ENCODE assay signal across 17 cellular contexts in genomic region chr13:111872475-111873150, GRCh38.
DNase-seq lines count a peak whose midpoint lies in the region; TF ChIP-seq lines count a peak whose summit lies in the region.
"Had no signal": no experiment of that assay in that cellular context is flagged by ENCODE, and none has a peak within 500 bp of the region (broad histone marks: within the 10 kb centered on the region; RNA-seq: fewer than 3 reads in every experiment).

No MANE protein-coding gene starts in this region.

- H3K36me3 ChIP-seq in vagina = no peaks in the 10 kb centered on the region
- H3K36me3 ChIP-seq: BE2C had no signal

- no peaks in the 10 kb centered on the region for H3K9me3 ChIP-seq in vagina
- H3K9me3 ChIP-seq: BE2C had no signal

- H3K4me1 Mint-ChIP-seq in chondrocyte (ENCODE audit: low read depth) (no peaks in the 10 kb centered on the region), nephron progenitor cell (no peaks in the 10 kb centered on the region)
- H3K4me1 Mint-ChIP-seq: CD4-positive, CD25-positive, alpha-beta regulatory T cell; CD8-positive, alpha-beta memory T cell had no signal

- peak overlapping the region; percentile 73; the same call in 1 of the 2 replicates for H3K27ac ChIP-seq in VCaP
- H3K27ac ChIP-seq in vagina = no peak overlapping the region
- H3K27ac ChIP-seq: HL-60 had no signal

- TF ChIP-seq CTCF in VCaP (conservative IDR thresholded peaks at IDR 0.05) (no peak), chondrocyte (IDR thresholded peaks at IDR 0.05) (no peak), vagina (IDR thresholded peaks at IDR 0.05) (no peak), nephron progenitor cell (IDR thresholded peaks at IDR 0.05) (no peak), GM10266 (IDR thresholded peaks at IDR 0.05; ENCODE audit: control insufficient read depth, insufficient read depth, low read depth, missing control alignments) (no peak)

- H3K27me3 Mint-ChIP-seq in chondrocyte (ENCODE audit: low read depth) = peaks cover 22% of the 10 kb centered on the region
- H3K27me3 Mint-ChIP-seq in nephron progenitor cell (ENCODE audit: low read depth, poor library complexity) = peaks cover 49% of the 10 kb centered on the region
- H3K27me3 Mint-ChIP-seq: CD4-positive, CD25-positive, alpha-beta regulatory T cell had no signal

- intact Hi-C loops in vagina (cut with DNase I) = no loop called here

- H3K9me3 Mint-ChIP-seq in chondrocyte (ENCODE audit: low read depth) = peaks cover 17% of the 10 kb centered on the region
- peaks cover 18% of the 10 kb centered on the region for H3K9me3 Mint-ChIP-seq in nephron progenitor cell

- H3K36me3 Mint-ChIP-seq in chondrocyte (ENCODE audit: low read depth) = peaks cover 3% of the 10 kb centered on the region
- no peaks in the 10 kb centered on the region for H3K36me3 Mint-ChIP-seq in nephron progenitor cell (ENCODE audit: low read depth)
- H3K36me3 Mint-ChIP-seq: CD4-positive, CD25-positive, alpha-beta regulatory T cell; CD8-positive, alpha-beta memory T cell had no signal

- no peaks in the 10 kb centered on the region for H3K27me3 ChIP-seq in vagina

- H3K27ac Mint-ChIP-seq in chondrocyte (ENCODE audit: unreplicated experiment) (no peak overlapping the region), nephron progenitor cell (no peak overlapping the region)
- H3K27ac Mint-ChIP-seq: CD4-positive, CD25-positive, alpha-beta regulatory T cell; CD8-positive, alpha-beta memory T cell; HFFc6 had no signal

- no peak overlapping the region for H3K4me3 Mint-ChIP-seq in chondrocyte (ENCODE audit: unreplicated experiment)
- H3K4me3 Mint-ChIP-seq in nephron progenitor cell = no peak overlapping the region
- H3K4me3 Mint-ChIP-seq: CD4-positive, CD25-positive, alpha-beta regulatory T cell; CD8-positive, alpha-beta memory T cell; HFFc6 had no signal

- no peak for TF ChIP-seq POLR2A in vagina (IDR thresholded peaks at IDR 0.05)

- H3K4me3 ChIP-seq in vagina = no peak overlapping the region

- DNase-seq in chondrocyte (ENCODE audit: low spot score) (peak; percentile 46), islet precursor cell (peak; percentile 30), vagina (ENCODE audit: extremely low spot score in 2 of 2) (peak; percentile 58 to 67), nephron progenitor cell (no peak), GM10266 (ENCODE audit: extremely low spot score) (no peak)
- DNase-seq: ACHN; BE2C; C1 segment of cervical spinal cord; CD4-positive, CD25-positive, alpha-beta regulatory T cell; CD8-positive, alpha-beta memory T cell; COR-L47; DMS 273 treated with DMSO at 0.1 percent for 48 hours; GOT3; H7; HFFc6 had no signal

- H3K4me1 ChIP-seq in vagina = no peaks in the 10 kb centered on the region
- H3K4me1 ChIP-seq: BE2C had no signal

Comparison
In these comparisons a context has a peak if more than half of its experiments do, and no peak if none do; other contexts are left out.
1. DNase-seq: peak in chondrocyte (single experiment), islet precursor cell (single experiment) and vagina (2 of 2); none in nephron progenitor cell (single experiment) and GM10266 (single experiment).